Comparison of ENCODE assay signal across 1 cellular context in genomic region chr10:79431422-79431821, GRCh38.
TF ChIP-seq lines count a peak whose summit lies in the region.

No MANE protein-coding gene starts in this region.

TF ChIP-seq in IMR-90, 13 proteins besides CTCF, POLR2A, EP300 and RAD21:
- TF ChIP-seq BHLHE40 (IDR thresholded peaks at IDR 0.05; ENCODE audit: low read depth, low read length) = no peak
